In the genomic region with DNA sequence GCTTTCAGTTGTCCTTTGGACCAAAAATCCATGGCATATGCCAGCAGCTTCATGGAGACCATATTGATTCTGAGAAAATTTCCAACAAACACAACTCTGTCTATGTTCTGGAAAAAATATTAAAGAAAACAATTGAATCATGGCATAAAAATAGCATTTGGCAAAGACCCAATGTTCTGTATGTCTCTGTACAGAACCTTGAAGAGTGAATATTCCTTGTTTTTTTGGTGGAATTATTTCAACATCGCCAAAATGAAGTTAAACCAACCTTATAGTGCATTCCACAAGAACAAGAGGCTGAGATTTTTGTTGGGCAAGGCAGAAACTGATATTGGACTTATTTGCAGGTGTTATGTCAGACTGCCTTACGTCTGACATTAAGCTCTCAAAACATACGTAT, we compare ENCODE assay signal across 12 cellular contexts. TPM values are rescaled to one million over a fixed set of nuclear protein-coding genes. Genes with fewer than 3 reads are reported as not detected.
"Had no signal": no experiment of that assay in that cellular context is flagged by ENCODE, and none has a peak within 500 bp of the region (broad histone marks: within the 10 kb centered on the region; RNA-seq: fewer than 3 reads in every experiment).

No MANE protein-coding gene starts in this region.

- DNase-seq: activated CD4-positive, alpha-beta T cell treated with anti-CD3 and anti-CD28 coated beads, Interleukin-2, amount 10 ng/mL, durations not matched to agents 7 days and 5 days; activated CD4-positive, CD25-positive, alpha-beta regulatory T cell; activated CD8-positive, alpha-beta memory T cell treated with anti-CD3 and anti-CD28 coated beads, Interleukin-2, amount 50 U/mL, for 48 hours; activated gamma-delta T cell treated with Interleukin-2 at 50 U/mL for 16 hours; activated naive CD8-positive, alpha-beta T cell treated with anti-CD3 and anti-CD28 coated beads for 36 hours; anterior cingulate cortex; effector CD4-positive, alpha-beta T cell; esophagus squamous epithelium; ovary had no signal

- H3K36me3 ChIP-seq: breast epithelium, ovary had no signal

- H3K27me3 ChIP-seq: breast epithelium, esophagus squamous epithelium, gastroesophageal sphincter, ovary had no signal

- H3K9me3 ChIP-seq: breast epithelium, esophagus squamous epithelium, gastroesophageal sphincter, ovary had no signal

- H3K4me1 ChIP-seq: breast epithelium, esophagus squamous epithelium had no signal

- ATAC-seq: gastroesophageal sphincter; stimulated activated effector memory CD8-positive, alpha-beta T cell treated with anti-CD3 and anti-CD28 coated beads, Interleukin-12 subunit alpha, Interleukin-12 subunit beta, amount 100 ng/mL, for 72 hours had no signal

- H3K27ac ChIP-seq: breast epithelium, esophagus squamous epithelium, gastroesophageal sphincter, ovary had no signal

- H3K4me3 ChIP-seq: breast epithelium, esophagus squamous epithelium, gastroesophageal sphincter, ovary had no signal

RNA-seq across cellular contexts. Expression of a gene that starts 53.3 kb away (rescaled TPM):
- total RNA-seq: activated CD4-positive, alpha-beta T cell treated with anti-CD3 and anti-CD28 coated beads, Interleukin-2, amount 10 ng/mL, durations not matched to agents 7 days and 5 days; activated naive CD8-positive, alpha-beta T cell treated with anti-CD3 and anti-CD28 coated beads for 36 hours had no signal
